ENCODE assay signal across 22 cellular contexts in genomic region chr1:20693623-20694022, GRCh38. TPM values are rescaled to one million over a fixed set of nuclear protein-coding genes. Genes with fewer than 3 reads are reported as not detected.
"Had no signal": no experiment of that assay in that cellular context is flagged by ENCODE, and none has a peak within 500 bp of the region (broad histone marks: within the 10 kb centered on the region; RNA-seq: fewer than 3 reads in every experiment).

No MANE protein-coding gene starts in this region.

- H3K4me2 ChIP-seq: KMS-11 had no signal

- H3K9me3 ChIP-seq: SJCRH30 had no signal

- H3K27ac Mint-ChIP-seq: IgD-negative memory B cell had no signal

- H3K27me3 ChIP-seq: SJCRH30 had no signal

- H3K4me3 ChIP-seq: K562, SJCRH30 had no signal

- H3K9ac ChIP-seq: KMS-11 had no signal

- H3K36me3 ChIP-seq: SJCRH30 had no signal

- H3K27ac ChIP-seq: KMS-11, RWPE1, SJCRH30 had no signal

- FAIRE-seq: K562, RCC 7860 had no signal

- ATAC-seq: K562, SK-N-SH treated with all-trans-retinoic acid at 6 μM for 48 hours had no signal

- DNase-seq: Kasumi-1, MM.1S, NCI-H1092 treated with DMSO at 0.1 percent for 48 hours, NCI-H1436, NCI-H187, NCI-H2029, NCI-H2081 treated with DMSO at 0.1 percent for 48 hours, NCI-H2171, NCI-H226, NCI-H446, NCI-H510A, NCI-H524 treated with DMSO at 0.1 percent for 48 hours, NCI-H69, NCI-H774, SHP77 treated with DMSO at 0.1 percent for 48 hours, SJCRH30 had no signal

- H3K36me3 Mint-ChIP-seq: IgD-negative memory B cell had no signal

RNA-seq across cellular contexts. Expression of gene KIF17, which starts 24.2 kb away (rescaled TPM):
- polyA plus RNA-seq: IgD-negative memory B cell had no signal

RNA-seq across cellular contexts. Expression of gene SH2D5, which starts 38.9 kb away (rescaled TPM):
- polyA plus RNA-seq: IgD-negative memory B cell had no signal
